In the genomic region with DNA sequence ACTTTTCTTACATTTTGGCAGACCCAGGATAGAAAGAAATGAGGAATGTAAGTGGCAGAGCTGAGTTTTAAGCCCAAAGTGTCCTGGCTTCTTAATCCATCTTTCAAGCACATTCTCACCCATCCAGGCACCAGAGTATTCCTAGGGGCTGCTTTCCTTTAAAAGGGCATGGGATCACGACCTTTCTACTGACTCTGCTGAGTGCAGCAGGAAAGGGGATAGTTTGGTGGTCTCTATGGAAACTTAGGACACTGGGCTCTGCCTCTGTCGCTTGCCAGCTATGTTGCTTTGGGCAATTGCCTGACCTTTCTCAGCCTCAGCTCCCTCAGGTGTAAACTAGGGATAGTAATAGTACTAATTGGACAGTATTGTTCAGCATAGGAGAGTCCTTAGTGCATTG, we compare ENCODE assay signal across 12 cellular contexts.
DNase-seq lines count a peak whose midpoint lies in the region; TF ChIP-seq lines count a peak whose summit lies in the region.
"Had no signal": no experiment of that assay in that cellular context is flagged by ENCODE, and none has a peak within 500 bp of the region (broad histone marks: within the 10 kb centered on the region; RNA-seq: fewer than 3 reads in every experiment).

No MANE protein-coding gene starts in this region.

- intact Hi-C loops in head of caudate nucleus (cut with DNase I) = no loop called here

- no peaks in the 10 kb centered on the region for H3K36me3 ChIP-seq in ectodermal cell (ENCODE audit: control insufficient read depth, insufficient read depth, low read length)

- H3K27me3 Mint-ChIP-seq in osteocyte (ENCODE audit: unreplicated experiment) = no peaks in the 10 kb centered on the region

- peaks cover 50% of the 10 kb centered on the region for H3K4me1 ChIP-seq in ectodermal cell (ENCODE audit: control insufficient read depth, insufficient read depth, low read length)
- H3K4me1 ChIP-seq: A549 had no signal

- H3K27ac ChIP-seq in VCaP (peak overlapping the region; percentile 66), ectodermal cell (ENCODE audit: insufficient read depth, low read depth, low read length, poor library complexity, severe bottlenecking) (peak overlapping the region; percentile 72)
- H3K27ac ChIP-seq: A549, GM23248 had no signal

- no peaks in the 10 kb centered on the region for H3K9me3 Mint-ChIP-seq in osteocyte (ENCODE audit: unreplicated experiment)
- H3K9me3 Mint-ChIP-seq: CD14-positive monocyte; CD8-positive, alpha-beta T cell had no signal

- H3K36me3 Mint-ChIP-seq in osteocyte (ENCODE audit: unreplicated experiment) = peaks cover 18% of the 10 kb centered on the region
- H3K36me3 Mint-ChIP-seq: CD14-positive monocyte; CD8-positive, alpha-beta T cell had no signal

- WGBS in ectodermal cell, 2 experiments = 27 to 49% methylated on average over 2 of the region's 2 CpGs

- H3K9me3 ChIP-seq in ectodermal cell (ENCODE audit: control insufficient read depth, low read length) = no peaks in the 10 kb centered on the region
- H3K9me3 ChIP-seq: A549 had no signal

- TF ChIP-seq CTCF in VCaP (conservative IDR thresholded peaks at IDR 0.05) (no peak), osteocyte (IDR thresholded peaks at IDR 0.05) (no peak)

- H3K4me1 Mint-ChIP-seq in osteocyte (ENCODE audit: unreplicated experiment) = peaks cover 81% of the 10 kb centered on the region

- no peak for DNase-seq in osteocyte (ENCODE audit: extremely low spot score, unreplicated experiment)
- no peak for DNase-seq in NCI-H1694 treated with DMSO at 0.1 percent for 48 hours (lab: John Stamatoyannopoulos, UW)
- no peak for DNase-seq in head of caudate nucleus
- no peak for DNase-seq in GM19240 (ENCODE audit: insufficient read length, low spot score)
- DNase-seq: CD8-positive, alpha-beta T cell; DND-41; GF-D8; GM23248 had no signal

- H3K27me3 ChIP-seq in ectodermal cell (ENCODE audit: control insufficient read depth, insufficient read depth, low read length, poor library complexity, severe bottlenecking) = no peaks in the 10 kb centered on the region

- no peak overlapping the region for H3K4me3 Mint-ChIP-seq in osteocyte (ENCODE audit: unreplicated experiment)
- H3K4me3 Mint-ChIP-seq: CD14-positive monocyte; CD8-positive, alpha-beta T cell had no signal

- no peak overlapping the region for H3K4me3 ChIP-seq in ectodermal cell (ENCODE audit: insufficient read depth, low read depth, low read length)
- H3K4me3 ChIP-seq: A549, GM23248 had no signal

- H3K27ac Mint-ChIP-seq in osteocyte (ENCODE audit: unreplicated experiment) = peak overlapping the region; percentile 92
- H3K27ac Mint-ChIP-seq: CD14-positive monocyte; CD8-positive, alpha-beta T cell had no signal
